In the genomic region with DNA sequence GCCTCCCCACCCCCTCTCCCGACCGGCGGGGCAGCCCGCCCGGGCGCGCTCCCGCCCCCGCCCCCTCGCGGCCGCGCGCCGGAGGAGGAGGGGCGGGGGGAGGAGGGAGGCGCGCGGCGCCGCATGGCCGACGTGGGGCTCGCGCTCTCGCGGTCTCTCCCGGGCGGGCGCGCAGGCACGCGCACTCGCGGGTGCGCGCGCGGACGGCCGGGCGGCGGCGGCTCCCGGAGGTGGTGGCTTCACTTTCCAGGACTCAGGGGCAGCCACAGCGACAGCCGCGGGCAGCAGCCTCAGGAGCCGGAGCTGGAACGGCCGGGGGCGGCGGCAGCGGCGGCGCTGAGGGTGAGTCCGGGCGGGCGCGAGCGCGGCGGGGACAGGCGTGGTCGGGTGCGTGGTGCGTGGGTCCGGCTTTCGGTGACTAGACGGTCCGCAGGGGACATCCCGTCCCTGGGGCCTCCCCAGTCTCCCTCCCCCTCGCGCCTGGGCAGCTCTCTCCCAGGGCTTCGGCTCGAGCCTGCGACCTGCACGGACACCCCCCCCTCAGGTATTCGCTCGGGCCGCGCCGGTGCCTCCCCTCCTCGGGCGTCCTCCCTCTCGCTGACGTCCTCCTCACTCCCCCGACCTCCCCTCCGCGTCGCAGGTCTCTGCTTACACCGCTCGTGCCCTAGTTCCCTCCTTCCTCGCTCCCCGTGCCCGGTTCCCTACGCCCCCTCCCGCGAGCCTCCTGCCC, we compare ENCODE assay signal across 1 cellular context.
A peak's percentile ranks its signal among the peaks of the same experiment; 100 is the strongest.
TF ChIP-seq lines count a peak whose summit lies in the region.

Gene UBE2E2 (plus strand): TSS at position 407 of the 730 bp plus-strand sequence.

TF ChIP-seq in GM12878, 131 proteins besides CTCF, POLR2A, EP300 and RAD21 (continued from another document and continues in another):
- TF ChIP-seq JUNB (IDR thresholded peaks at IDR 0.05) (no peak), E2F8 (IDR thresholded peaks at IDR 0.05; ENCODE audit: low read depth, partially characterized antibody) (no peak), SRF (IDR thresholded peaks at IDR 0.05; ENCODE audit: low read depth in 2 of 2, low read length in 2 of 2) (0 out of 4 replicates have a peak, but pooled peaks of 1 of the 2 experiments have one; percentile 6), SMAD5 (IDR thresholded peaks at IDR 0.05; ENCODE audit: low read depth) (no peak), YBX1 (IDR thresholded peaks at IDR 0.05) (no peak), RB1 (IDR thresholded peaks at IDR 0.05; ENCODE audit: borderline replicate concordance) (no peak), HCFC1 (IDR thresholded peaks at IDR 0.05; ENCODE audit: low read length) (no peak), ZNF24 (IDR thresholded peaks at IDR 0.05) (no peak), FOXM1 (IDR thresholded peaks at IDR 0.05; ENCODE audit: low read depth, low read length) (no peak), ZBTB11 (CRISPR knock-in tag; IDR thresholded peaks at IDR 0.05) (no peak), USF1 (IDR thresholded peaks at IDR 0.05; ENCODE audit: borderline replicate concordance, extremely low read length, insufficient read depth, low read depth, low read length) (no peak), SUZ12 (IDR thresholded peaks at IDR 0.05; ENCODE audit: unreplicated experiment) (no peak), RCOR1 (conservative IDR thresholded peaks at IDR 0.05; ENCODE audit: low read depth, low read length) (no peak), NR2F1 (conservative IDR thresholded peaks at IDR 0.05) (peak; percentile 8; the same call in 1 of the 2 replicates), TCF3 (IDR thresholded peaks at IDR 0.05; ENCODE audit: borderline replicate concordance, insufficient read depth, low read depth, low read length) (no peak), IRF5 (IDR thresholded peaks at IDR 0.05; ENCODE audit: borderline replicate concordance) (no peak), ZNF207 (IDR thresholded peaks at IDR 0.05; ENCODE audit: borderline replicate concordance) (0 out of 2 replicates have a peak, but pooled peaks have one; percentile 31), ZSCAN29 (IDR thresholded peaks at IDR 0.05) (0 out of 2 replicates have a peak, but pooled peaks have one; percentile 25), TAF1 (IDR thresholded peaks at IDR 0.05; ENCODE audit: borderline replicate concordance, low read depth, low read length) (peak; percentile 71; the same call in 1 of the 2 replicates), HSF1 (IDR thresholded peaks at IDR 0.05; ENCODE audit: low read depth, low read length) (no peak), CREB1 (IDR thresholded peaks at IDR 0.05; ENCODE audit: low read depth) (peak; percentile 48; the same call in 1 of the 2 replicates), POLR2AphosphoS2 (IDR thresholded peaks at IDR 0.05; ENCODE audit: low read depth, low read length) (no peak), ATF3 (IDR thresholded peaks at IDR 0.05; ENCODE audit: borderline replicate concordance, extremely low read depth, low read depth, low read length) (no peak), TCF7 (IDR thresholded peaks at IDR 0.05; ENCODE audit: borderline replicate concordance) (no peak), IKZF1 (conservative IDR thresholded peaks at IDR 0.05) (peak; percentile 94), MAX (IDR thresholded peaks at IDR 0.05; ENCODE audit: low read depth, low read length) (no peak), ETV6 (conservative IDR thresholded peaks at IDR 0.05 in 1 of 2, IDR thresholded peaks at IDR 0.05 in 1 of 2; ENCODE audit: borderline replicate concordance in 1 of 2, low read depth in 1 of 2) (no peak), ESRRA (IDR thresholded peaks at IDR 0.05; ENCODE audit: low read length) (no peak), ZNF622 (IDR thresholded peaks at IDR 0.05) (no peak), CEBPB (IDR thresholded peaks at IDR 0.05; ENCODE audit: borderline replicate concordance in 1 of 2, low read depth in 2 of 2, low read length in 2 of 2) (no peak), ATF7 (IDR thresholded peaks at IDR 0.05; ENCODE audit: low read depth) (peak; percentile 47; the same call in 1 of the 2 replicates), CHD2 (IDR thresholded peaks at IDR 0.05; ENCODE audit: borderline replicate concordance, low read depth, low read length) (no peak; the same call in 1 of the 2 replicates), TARDBP (IDR thresholded peaks at IDR 0.05; ENCODE audit: borderline replicate concordance) (no peak)
- TF ChIP-seq, protein P1, sequence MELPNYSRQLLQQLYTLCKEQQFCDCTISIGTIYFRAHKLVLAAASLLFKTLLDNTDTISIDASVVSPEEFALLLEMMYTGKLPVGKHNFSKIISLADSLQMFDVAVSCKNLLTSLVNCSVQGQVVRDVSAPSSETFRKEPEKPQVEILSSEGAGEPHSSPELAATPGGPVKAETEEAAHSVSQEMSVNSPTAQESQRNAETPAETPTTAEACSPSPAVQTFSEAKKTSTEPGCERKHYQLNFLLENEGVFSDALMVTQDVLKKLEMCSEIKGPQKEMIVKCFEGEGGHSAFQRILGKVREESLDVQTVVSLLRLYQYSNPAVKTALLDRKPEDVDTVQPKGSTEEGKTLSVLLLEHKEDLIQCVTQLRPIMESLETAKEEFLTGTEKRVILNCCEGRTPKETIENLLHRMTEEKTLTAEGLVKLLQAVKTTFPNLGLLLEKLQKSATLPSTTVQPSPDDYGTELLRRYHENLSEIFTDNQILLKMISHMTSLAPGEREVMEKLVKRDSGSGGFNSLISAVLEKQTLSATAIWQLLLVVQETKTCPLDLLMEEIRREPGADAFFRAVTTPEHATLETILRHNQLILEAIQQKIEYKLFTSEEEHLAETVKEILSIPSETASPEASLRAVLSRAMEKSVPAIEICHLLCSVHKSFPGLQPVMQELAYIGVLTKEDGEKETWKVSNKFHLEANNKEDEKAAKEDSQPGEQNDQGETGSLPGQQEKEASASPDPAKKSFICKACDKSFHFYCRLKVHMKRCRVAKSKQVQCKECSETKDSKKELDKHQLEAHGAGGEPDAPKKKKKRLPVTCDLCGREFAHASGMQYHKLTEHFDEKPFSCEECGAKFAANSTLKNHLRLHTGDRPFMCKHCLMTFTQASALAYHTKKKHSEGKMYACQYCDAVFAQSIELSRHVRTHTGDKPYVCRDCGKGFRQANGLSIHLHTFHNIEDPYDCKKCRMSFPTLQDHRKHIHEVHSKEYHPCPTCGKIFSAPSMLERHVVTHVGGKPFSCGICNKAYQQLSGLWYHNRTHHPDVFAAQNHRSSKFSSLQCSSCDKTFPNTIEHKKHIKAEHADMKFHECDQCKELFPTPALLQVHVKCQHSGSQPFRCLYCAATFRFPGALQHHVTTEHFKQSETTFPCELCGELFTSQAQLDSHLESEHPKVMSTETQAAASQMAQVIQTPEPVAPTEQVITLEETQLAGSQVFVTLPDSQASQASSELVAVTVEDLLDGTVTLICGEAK (IDR thresholded peaks at IDR 0.05; ENCODE audit: borderline replicate concordance), result no peak
- TF ChIP-seq, protein P2, sequence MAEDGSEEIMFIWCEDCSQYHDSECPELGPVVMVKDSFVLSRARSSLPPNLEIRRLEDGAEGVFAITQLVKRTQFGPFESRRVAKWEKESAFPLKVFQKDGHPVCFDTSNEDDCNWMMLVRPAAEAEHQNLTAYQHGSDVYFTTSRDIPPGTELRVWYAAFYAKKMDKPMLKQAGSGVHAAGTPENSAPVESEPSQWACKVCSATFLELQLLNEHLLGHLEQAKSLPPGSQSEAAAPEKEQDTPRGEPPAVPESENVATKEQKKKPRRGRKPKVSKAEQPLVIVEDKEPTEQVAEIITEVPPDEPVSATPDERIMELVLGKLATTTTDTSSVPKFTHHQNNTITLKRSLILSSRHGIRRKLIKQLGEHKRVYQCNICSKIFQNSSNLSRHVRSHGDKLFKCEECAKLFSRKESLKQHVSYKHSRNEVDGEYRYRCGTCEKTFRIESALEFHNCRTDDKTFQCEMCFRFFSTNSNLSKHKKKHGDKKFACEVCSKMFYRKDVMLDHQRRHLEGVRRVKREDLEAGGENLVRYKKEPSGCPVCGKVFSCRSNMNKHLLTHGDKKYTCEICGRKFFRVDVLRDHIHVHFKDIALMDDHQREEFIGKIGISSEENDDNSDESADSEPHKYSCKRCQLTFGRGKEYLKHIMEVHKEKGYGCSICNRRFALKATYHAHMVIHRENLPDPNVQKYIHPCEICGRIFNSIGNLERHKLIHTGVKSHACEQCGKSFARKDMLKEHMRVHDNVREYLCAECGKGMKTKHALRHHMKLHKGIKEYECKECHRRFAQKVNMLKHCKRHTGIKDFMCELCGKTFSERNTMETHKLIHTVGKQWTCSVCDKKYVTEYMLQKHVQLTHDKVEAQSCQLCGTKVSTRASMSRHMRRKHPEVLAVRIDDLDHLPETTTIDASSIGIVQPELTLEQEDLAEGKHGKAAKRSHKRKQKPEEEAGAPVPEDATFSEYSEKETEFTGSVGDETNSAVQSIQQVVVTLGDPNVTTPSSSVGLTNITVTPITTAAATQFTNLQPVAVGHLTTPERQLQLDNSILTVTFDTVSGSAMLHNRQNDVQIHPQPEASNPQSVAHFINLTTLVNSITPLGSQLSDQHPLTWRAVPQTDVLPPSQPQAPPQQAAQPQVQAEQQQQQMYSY (CRISPR knock-in tag; IDR thresholded peaks at IDR 0.05), result no peak
